Comparison of ENCODE assay signal across 20 cellular contexts in genomic region chr2:187934692-187935091, GRCh38.
A peak's percentile ranks its signal among the peaks of the same experiment; 100 is the strongest.
DNase-seq lines count a peak whose midpoint lies in the region; ATAC-seq and TF ChIP-seq lines count a peak whose summit lies in the region.
"Had no signal": no experiment of that assay in that cellular context is flagged by ENCODE, and none has a peak within 500 bp of the region (broad histone marks: within the 10 kb centered on the region; RNA-seq: fewer than 3 reads in every experiment).

No MANE protein-coding gene starts in this region.

- H3K4me1 ChIP-seq in RWPE2 (ENCODE audit: insufficient read depth, poor library complexity, severe bottlenecking) (no peaks in the 10 kb centered on the region), psoas muscle (no peaks in the 10 kb centered on the region), upper lobe of right lung (no peaks in the 10 kb centered on the region)
- H3K4me1 ChIP-seq: BLaER1 had no signal

- H3K36me3 ChIP-seq in RWPE2 (ENCODE audit: low read depth) (no peaks in the 10 kb centered on the region), psoas muscle (ENCODE audit: insufficient read depth in 1 of 2, low read depth in 1 of 2) (no peaks in the 10 kb centered on the region), upper lobe of right lung (no peaks in the 10 kb centered on the region)
- H3K36me3 ChIP-seq: BLaER1 had no signal

- 24 to 50% (median 24%) methylated on average over 4 of the region's 4 CpGs for WGBS in psoas muscle, 3 donors

- H3K4me3 ChIP-seq in RWPE2 (ENCODE audit: severe bottlenecking) (no peak overlapping the region), psoas muscle (no peak overlapping the region), upper lobe of right lung (no peak overlapping the region)
- H3K4me3 ChIP-seq: BLaER1, GM23248 had no signal

- ATAC-seq in Right ventricle myocardium inferior (peak; percentile 52), RWPE2 (ENCODE audit: low read depth) (no peak), psoas muscle (peak in 3 of 4 donors; percentile 42 to 49 (median 44)), upper lobe of right lung (peak; percentile 21), GM21723 (IDR thresholded peaks at IDR 0.05; ENCODE audit: unreplicated experiment) (no peak), GM21825 (IDR thresholded peaks at IDR 0.05; ENCODE audit: unreplicated experiment) (no peak)

- intact Hi-C loops in Right ventricle myocardium inferior (cut with DNase I) (no loop called here), cardiac septum (cut with DNase I) (no loop called here), psoas muscle (cut with DNase I) (no loop called here), upper lobe of right lung (cut with DNase I) (no loop called here)

- no peaks in the 10 kb centered on the region for H3K27me3 ChIP-seq in RWPE2 (ENCODE audit: insufficient read depth, poor library complexity, severe bottlenecking)
- no peaks in the 10 kb centered on the region for H3K27me3 ChIP-seq in psoas muscle (ENCODE audit: insufficient read depth in 3 of 3, low read length in 2 of 3)
- H3K27me3 ChIP-seq in upper lobe of right lung, result no peaks in the 10 kb centered on the region
- H3K27me3 ChIP-seq: BLaER1 had no signal

- DNase-seq in Right ventricle myocardium inferior (ENCODE audit: missing footprints), result no peak
- DNase-seq in cardiac septum (ENCODE audit: low spot score), result no peak
- peak; percentile 46 for DNase-seq in RWPE2 (ENCODE audit: low spot score)
- no peak for DNase-seq in psoas muscle
- no peak for DNase-seq in upper lobe of right lung
- no peak for DNase-seq in RKO (ENCODE audit: low spot score)
- DNase-seq: CD4-positive, CD25-positive, alpha-beta regulatory T cell; DMS153; DND-41; GM23248; H9; MM.1S; NCI-H2029; NCI-H510A; NCI-H69; SHP77 treated with DMSO at 0.1 percent for 48 hours had no signal

- H3K9me3 ChIP-seq in RWPE2 (ENCODE audit: severe bottlenecking) (no peaks in the 10 kb centered on the region), psoas muscle (no peaks in the 10 kb centered on the region), upper lobe of right lung (no peaks in the 10 kb centered on the region)
- H3K9me3 ChIP-seq: BLaER1 had no signal

- TF ChIP-seq CTCF in RWPE2 (IDR thresholded peaks at IDR 0.05; ENCODE audit: poor library complexity, severe bottlenecking) (no peak), psoas muscle (IDR thresholded peaks at IDR 0.05) (no peak), upper lobe of right lung (IDR thresholded peaks at IDR 0.05) (no peak)

- H3K27ac ChIP-seq in RWPE2 (ENCODE audit: poor library complexity, severe bottlenecking), result no peak overlapping the region
- no peak overlapping the region for H3K27ac ChIP-seq in psoas muscle
- no peak overlapping the region for H3K27ac ChIP-seq in upper lobe of right lung
- H3K27ac ChIP-seq: BLaER1, GM23248, KMS-11 had no signal

Comparison
In these comparisons a context has a peak if more than half of its experiments do, and no peak if none do; other contexts are left out.
1. ATAC-seq: peak in Right ventricle myocardium inferior (single experiment), psoas muscle (3 of 4) and upper lobe of right lung (single experiment); none in RWPE2 (single experiment), GM21723 (single experiment) and GM21825 (single experiment).